ENCODE assay signal across 30 cellular contexts in the genomic region with DNA sequence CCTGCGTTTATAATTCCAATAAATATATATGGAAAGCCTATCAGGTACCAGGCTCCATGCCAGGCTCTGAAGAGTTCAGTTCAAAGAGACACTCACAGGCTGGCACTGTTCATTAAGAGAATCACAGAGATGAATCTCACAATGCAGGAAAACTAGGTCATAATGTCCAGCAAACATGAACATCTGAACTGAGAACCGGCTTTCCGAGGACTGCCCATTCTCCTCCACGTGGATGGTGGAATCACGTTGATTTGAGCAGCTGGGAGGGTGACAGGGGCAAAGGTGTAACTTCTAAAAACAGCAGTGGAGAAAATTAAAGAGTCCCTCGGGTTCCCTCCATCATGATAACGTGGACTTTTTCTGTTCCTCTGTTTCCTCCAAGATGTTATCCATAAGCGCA. TPM values are rescaled to one million over a fixed set of nuclear protein-coding genes. Genes with fewer than 3 reads are reported as not detected.
"Had no signal": no experiment of that assay in that cellular context is flagged by ENCODE, and none has a peak within 500 bp of the region (broad histone marks: within the 10 kb centered on the region; RNA-seq: fewer than 3 reads in every experiment).

No MANE protein-coding gene starts in this region.

- ATAC-seq: stimulated activated effector memory CD8-positive, alpha-beta T cell treated with anti-CD3 and anti-CD28 coated beads, Interleukin-12 subunit alpha, Interleukin-12 subunit beta, amount 100 ng/mL, for 72 hours; stimulated activated memory B cell treated with anti-CD40 and anti-IgM and Interleukin-4, amounts not matched to agents 10 μg/mL and 1 μg/mL and 100 μg/mL, for 72 hours; stimulated activated naive B cell treated with anti-CD40 and anti-IgM and Interleukin-4, amounts not matched to agents 10 μg/mL and 1 μg/mL and 100 μg/mL, for 72 hours; stimulated activated naive CD8-positive, alpha-beta T cell treated with anti-CD3 and anti-CD28 coated beads, Interleukin-15, amount 100 ng/mL, for 72 hours; stimulated activated naive CD8-positive, alpha-beta T cell treated with anti-CD3 and anti-CD28 coated beads, Interleukin-15, Interleukin-2, amounts not matched to agents 100 U/mL and 50 U/mL, for 24 hours; upper lobe of right lung had no signal

- H3K27ac ChIP-seq: stomach, suprapubic skin, testis, thoracic aorta, thyroid gland, tibial artery, tibial nerve, transverse colon, upper lobe of left lung, upper lobe of right lung, uterus, vagina had no signal

- H3K9me3 ChIP-seq: stomach, suprapubic skin, testis, thoracic aorta, thyroid gland, tibial artery, tibial nerve, transverse colon, upper lobe of left lung, upper lobe of right lung, uterus, vagina had no signal

- DNase-seq: stimulated activated CD4-positive, alpha-beta T cell treated with anti-CD3 and anti-CD28 coated beads, Interleukin-2, amount 100 ng/mL, for 48 hours; stimulated activated CD4-positive, alpha-beta T cell treated with anti-CD3 and anti-CD28 coated beads, Interleukin-4, amount 100 ng/mL, for 1 hour; stimulated activated CD4-positive, alpha-beta T cell treated with anti-CD3 and anti-CD28 coated beads, Interleukin-4, amount 100 ng/mL, for 24 hours; stimulated activated CD4-positive, alpha-beta T cell treated with anti-CD3 and anti-CD28 coated beads, Interleukin-4, amount 100 ng/mL, for 4 hours; stimulated activated CD8-positive, alpha-beta memory T cell treated with anti-CD3 and anti-CD28 coated beads, Interleukin-4, amount 100 ng/mL, for 48 hours; stimulated activated naive B cell treated with anti-CD40 and anti-IgM and Interleukin-4, amounts not matched to agents 10 μg/mL and 1 μg/mL and 100 μg/mL, for 72 hours; stimulated activated naive CD4-positive, alpha-beta T cell; stimulated activated naive CD4-positive, alpha-beta T cell treated with Interleukin-2 at 50 U/mL for 16 hours; stimulated activated naive CD8-positive, alpha-beta T cell treated with anti-CD3 and anti-CD28 coated beads, Interleukin-15, amount 100 ng/mL, for 72 hours; stimulated activated naive CD8-positive, alpha-beta T cell treated with anti-CD3 and anti-CD28 coated beads, Interleukin-15, Interleukin-2, amounts not matched to agents 100 U/mL and 50 U/mL, for 24 hours; stomach; substantia nigra; testis; thyroid gland; tibial artery; transverse colon; trophoblast cell; upper lobe of left lung; upper lobe of right lung; uterus had no signal

- H3K4me3 ChIP-seq: stomach, suprapubic skin, testis, thoracic aorta, thyroid gland, tibial artery, tibial nerve, transverse colon, upper lobe of left lung, upper lobe of right lung, uterus, vagina had no signal

- H3K4me1 ChIP-seq: stomach, suprapubic skin, testis, thyroid gland, tibial artery, tibial nerve, transverse colon, upper lobe of left lung, upper lobe of right lung, uterus, vagina had no signal

- H3K27me3 ChIP-seq: stomach, suprapubic skin, testis, thyroid gland, tibial artery, tibial nerve, transverse colon, upper lobe of left lung, upper lobe of right lung, uterus, vagina had no signal

- H3K36me3 ChIP-seq: stomach, suprapubic skin, thoracic aorta, thyroid gland, tibial artery, tibial nerve, transverse colon, upper lobe of left lung, upper lobe of right lung, uterus, vagina had no signal

RNA-seq across cellular contexts. Expression of gene GP2, which starts 10.2 kb away (rescaled TPM):
- total RNA-seq: subcutaneous adipose tissue, temporal lobe, upper lobe of right lung, uterus, vagina had no signal

RNA-seq across cellular contexts. Expression of gene UMOD, which starts 35.4 kb away (rescaled TPM):
- total RNA-seq: subcutaneous adipose tissue, suprapubic skin, temporal lobe, thoracic aorta, thyroid gland, tibial nerve, transverse colon, upper lobe of left lung, upper lobe of right lung, ureter, urinary bladder, uterus, vagina had no signal
